8 cellular contexts compared by ENCODE assay signal in genomic region chr19:14505488-14506239, GRCh38. TPM values are rescaled to one million over a fixed set of nuclear protein-coding genes. Genes with fewer than 3 reads are reported as not detected.
DNase-seq lines count a peak whose midpoint lies in the region; ATAC-seq lines count a peak whose summit lies in the region.

No MANE protein-coding gene starts in this region.

- H4K8ac ChIP-seq in mesendoderm (ENCODE audit: low read depth, low read length): no peak overlapping the region

- H3K23ac ChIP-seq in mesendoderm (ENCODE audit: low read length): no peak overlapping the region

- H3K36me3 Mint-ChIP-seq in activated CD4-positive, alpha-beta T cell treated with anti-CD3 and anti-CD28 coated beads for 36 hours (ENCODE audit: low read depth): no peaks in the 10 kb centered on the region

- no peak overlapping the region for H3K9ac ChIP-seq in mesendoderm (ENCODE audit: low read length)

- H3K4me3 Mint-ChIP-seq in activated CD4-positive, alpha-beta T cell treated with anti-CD3 and anti-CD28 coated beads for 36 hours: no peak overlapping the region

- no peak overlapping the region for H2AK5ac ChIP-seq in mesendoderm (ENCODE audit: low read length)

- H3K9me3 Mint-ChIP-seq in activated CD4-positive, alpha-beta T cell treated with anti-CD3 and anti-CD28 coated beads for 36 hours (ENCODE audit: low read depth): no peaks in the 10 kb centered on the region

- no peaks in the 10 kb centered on the region for H3K36me3 ChIP-seq in mesendoderm (ENCODE audit: control insufficient read depth, insufficient read depth, low read length)

- H3K27ac Mint-ChIP-seq in activated CD4-positive, alpha-beta T cell treated with anti-CD3 and anti-CD28 coated beads for 36 hours: peak overlapping the region; percentile 66

- DNase-seq in GM04504 (ENCODE audit: low read depth) (peak; percentile 71), LoVo (ENCODE audit: low spot score) (peak; percentile 89), dedifferentiated amniotic fluid mesenchymal stem cell (ENCODE audit: extremely low spot score) (peak; percentile 86), mesendoderm (peak; percentile 83), NCI-H446 (lab: John Stamatoyannopoulos, UW) (no peak)
- peak; percentile 89 for DNase-seq in activated CD4-positive, alpha-beta T cell treated with anti-CD3 and anti-CD28 coated beads for 36 hours
- peak; percentile 50 to 82 (median 62) for DNase-seq in stimulated activated naive CD4-positive, alpha-beta T cell (lab: John Stamatoyannopoulos, UW)

- no peak overlapping the region for H3K4ac ChIP-seq in mesendoderm (ENCODE audit: low read depth, low read length)

- H3K79me1 ChIP-seq in mesendoderm (ENCODE audit: low read length): no peaks in the 10 kb centered on the region

- no peak overlapping the region for H3K27ac ChIP-seq in mesendoderm (ENCODE audit: low read depth, low read length)

- ATAC-seq in activated CD4-positive, alpha-beta T cell treated with anti-CD3 and anti-CD28 coated beads for 36 hours: peak; percentile 76
- ATAC-seq in GM21367 (IDR thresholded peaks at IDR 0.05; ENCODE audit: unreplicated experiment): no peak

- no peak overlapping the region for H3K4me3 ChIP-seq in mesendoderm (ENCODE audit: low read length)

- no peak overlapping the region for H2BK15ac ChIP-seq in mesendoderm (replicated peaks; ENCODE audit: low read depth)

- POLR2A ChIA-PET in activated CD4-positive, alpha-beta T cell treated with anti-CD3 and anti-CD28 coated beads for 36 hours (lab: Charles Lee): interaction anchor here (0.6 to 2.0 kb wide), 5 partner anchors 12 to 1021 kb away, joined by 3 to 12 read pairs (median 3); partner anchors contain the start of genes ASF1B and DNAJB1

- no peaks in the 10 kb centered on the region for H3K4me1 ChIP-seq in mesendoderm (ENCODE audit: control insufficient read depth, low read depth, low read length)

- no CpG with 5 or more reads among the region's 19 CpGs for WGBS in mesendoderm (ENCODE audit: extremely low coverage, insufficient coverage, low lambda C conversion rate)

- intact Hi-C loops in activated CD4-positive, alpha-beta T cell treated with anti-CD3 and anti-CD28 coated beads for 36 hours (cut with DNase I, micrococcal nuclease): loop anchor here in 1 of 2 experiments (2.0 kb wide), 1 partner anchor 45 kb away; no protein-coding TSS in a partner anchor

- H3K4me2 ChIP-seq in mesendoderm (ENCODE audit: low read length): no peak overlapping the region

- H3K4me1 Mint-ChIP-seq in activated CD4-positive, alpha-beta T cell treated with anti-CD3 and anti-CD28 coated beads for 36 hours: peaks cover 56% of the 10 kb centered on the region

- H3K18ac ChIP-seq in mesendoderm (ENCODE audit: low read length): no peak overlapping the region

- CTCF ChIA-PET in activated CD4-positive, alpha-beta T cell treated with anti-CD3 and anti-CD28 coated beads for 36 hours (lab: Charles Lee): interaction anchor here (0.6 to 2.5 kb wide), 24 partner anchors 9 to 1477 kb away, joined by 3 to 11 read pairs (median 4); partner anchors contain the start of genes ASF1B, DNAJB1 and GIPC1

- no peak overlapping the region for H2BK5ac ChIP-seq in mesendoderm (ENCODE audit: low read length)

- H3K27me3 Mint-ChIP-seq in activated CD4-positive, alpha-beta T cell treated with anti-CD3 and anti-CD28 coated beads for 36 hours: no peaks in the 10 kb centered on the region

- no peaks in the 10 kb centered on the region for H3K27me3 ChIP-seq in mesendoderm (ENCODE audit: insufficient read depth, low read length, poor library complexity)

- H2BK120ac ChIP-seq in mesendoderm (ENCODE audit: low read depth, low read length): no peak overlapping the region

- no peak overlapping the region for H3K56ac ChIP-seq in mesendoderm (ENCODE audit: low read length)

- H4K5ac ChIP-seq in mesendoderm (ENCODE audit: low read length): no peak overlapping the region

- H3K79me2 ChIP-seq in mesendoderm (ENCODE audit: control insufficient read depth, insufficient read depth, low read length): no peaks in the 10 kb centered on the region

RNA-seq across cellular contexts. Expression of gene GIPC1, which starts 9.7 kb away (rescaled TPM):
- 10 to 100 TPM; 19.3 to 25.7 TPM for total RNA-seq in activated CD4-positive, alpha-beta T cell treated with anti-CD3 and anti-CD28 coated beads for 36 hours
- 47.1 TPM for polyA plus RNA-seq in mesendoderm (2013, experiment 1 of 2)
- polyA plus RNA-seq in mesendoderm (2013, experiment 2 of 2): 46.7 TPM

RNA-seq across cellular contexts. Expression of gene DNAJB1, which starts 12.5 kb away (rescaled TPM):
- 10 to 100 TPM; 69.3 to 72.6 TPM for total RNA-seq in activated CD4-positive, alpha-beta T cell treated with anti-CD3 and anti-CD28 coated beads for 36 hours
- polyA plus RNA-seq in mesendoderm (2013, experiment 1 of 2): 28.6 TPM
- 30.0 TPM for polyA plus RNA-seq in mesendoderm (2013, experiment 2 of 2)

RNA-seq across cellular contexts. Expression of gene TECR, which starts 23.7 kb away (rescaled TPM):
- 100 to 1,000 TPM; 106 to 145 TPM for total RNA-seq in activated CD4-positive, alpha-beta T cell treated with anti-CD3 and anti-CD28 coated beads for 36 hours
- polyA plus RNA-seq in mesendoderm (2013, experiment 1 of 2): 154 TPM
- 152 TPM for polyA plus RNA-seq in mesendoderm (2013, experiment 2 of 2)

RNA-seq across cellular contexts. Expression of gene PTGER1, which starts 30.5 kb away (rescaled TPM):
- total RNA-seq in activated CD4-positive, alpha-beta T cell treated with anti-CD3 and anti-CD28 coated beads for 36 hours: under 1 TPM; 0.16 to 0.25 TPM
- 0.11 TPM for polyA plus RNA-seq in mesendoderm (2013, experiment 1 of 2)
- polyA plus RNA-seq in mesendoderm (2013, experiment 2 of 2): 0.07 TPM

Comparison
In these comparisons a context has a peak if more than half of its experiments do, and no peak if none do; other contexts are left out.
1. DNase-seq: peak in GM04504 (single experiment), LoVo (single experiment), activated CD4-positive, alpha-beta T cell treated with anti-CD3 and anti-CD28 coated beads for 36 hours (single experiment), dedifferentiated amniotic fluid mesenchymal stem cell (single experiment), mesendoderm (single experiment) and stimulated activated naive CD4-positive, alpha-beta T cell (6 of 6); none in NCI-H446 (0 of 2).